In genomic region chr17:67194134-67194533, GRCh38 we compare ENCODE assay signal across 17 cellular contexts. TPM values are rescaled to one million over a fixed set of nuclear protein-coding genes. Genes with fewer than 3 reads are reported as not detected.
A peak's percentile ranks its signal among the peaks of the same experiment; 100 is the strongest.
DNase-seq lines count a peak whose midpoint lies in the region; TF ChIP-seq lines count a peak whose summit lies in the region.
"Had no signal": no experiment of that assay in that cellular context is flagged by ENCODE, and none has a peak within 500 bp of the region (broad histone marks: within the 10 kb centered on the region; RNA-seq: fewer than 3 reads in every experiment).

No MANE protein-coding gene starts in this region.

- H3K36me3 ChIP-seq in hepatocyte (replicated peaks; ENCODE audit: insufficient read depth, low read depth) (no peaks in the 10 kb centered on the region), mammary epithelial cell (ENCODE audit: insufficient read depth, low read length) (peaks cover 10% of the 10 kb centered on the region)

- peak; percentile 84 for DNase-seq in HFFc6
- peak; percentile 39 for DNase-seq in astrocyte of the spinal cord (ENCODE audit: low read depth, low spot score)
- no peak for DNase-seq in hepatocyte (ENCODE audit: low spot score)
- peak; percentile 21 for DNase-seq in stromal cell of bone marrow (ENCODE audit: low read depth)
- no peak for DNase-seq in NCI-H2107 treated with DMSO at 0.1 percent for 48 hours (lab: John Stamatoyannopoulos, UW; ENCODE audit: unreplicated experiment)
- no peak for DNase-seq in NOMO-1 (lab: John Stamatoyannopoulos, UW; ENCODE audit: unreplicated experiment in 2 of 2)
- DNase-seq in mammary epithelial cell: no peak
- DNase-seq in NCI-H2227 treated with DMSO at 0.1 percent for 48 hours (lab: John Stamatoyannopoulos, UW): no peak
- DNase-seq: activated CD4-positive, alpha-beta T cell treated with anti-CD3 and anti-CD28 coated beads, Interleukin-2, amount 50 U/mL, for 48 hours; activated effector memory CD4-positive, alpha-beta T cell treated with Interleukin-2 at 50 U/mL for 16 hours; central memory CD4-positive, alpha-beta T cell; kidney; NCI-H2171; OCI-M1; T-helper 17 cell had no signal

- peak overlapping the region; percentile 50 for H3K4me3 Mint-ChIP-seq in HFFc6
- H3K4me3 Mint-ChIP-seq: neural crest cell, T-helper 17 cell had no signal

- WGBS in hepatocyte (ENCODE audit: low lambda C conversion rate, missing lambda C conversion rate): 73% methylated on average over 2 of the region's 2 CpGs
- WGBS in mammary epithelial cell (ENCODE audit: low coverage, missing lambda C conversion rate): 82% methylated on average over 2 of the region's 2 CpGs

- H3K9me3 ChIP-seq in hepatocyte (ENCODE audit: low read depth) (no peaks in the 10 kb centered on the region), mammary epithelial cell (replicated peaks; ENCODE audit: insufficient read depth, low read length) (no peaks in the 10 kb centered on the region)
- H3K9me3 ChIP-seq: tibial nerve had no signal

- in situ Hi-C loops in astrocyte of the spinal cord (cut with HindIII; ENCODE audit: low sequenced_read_pairs) (no loop called here), mammary epithelial cell (cut with MboI; ENCODE audit: low sequenced_read_pairs in 2 of 2) (no loop called here)

- no peaks in the 10 kb centered on the region for H4K20me1 ChIP-seq in hepatocyte (ENCODE audit: insufficient read depth, poor library complexity, severe bottlenecking)
- H4K20me1 ChIP-seq in mammary epithelial cell (ENCODE audit: insufficient read depth, low read length): no peaks in the 10 kb centered on the region

- no peaks in the 10 kb centered on the region for H3K4me1 ChIP-seq in hepatocyte (ENCODE audit: insufficient read depth)
- no peaks in the 10 kb centered on the region for H3K4me1 ChIP-seq in mammary epithelial cell (ENCODE audit: insufficient read depth, low read length)

- H3K27me3 Mint-ChIP-seq in HFFc6 (ENCODE audit: insufficient read depth): no peaks in the 10 kb centered on the region
- H3K27me3 Mint-ChIP-seq: T-helper 17 cell had no signal

- intact Hi-C loops in mammary epithelial cell (cut with micrococcal nuclease): no loop called here

- H3K27me3 ChIP-seq in hepatocyte (no peaks in the 10 kb centered on the region), mammary epithelial cell (ENCODE audit: insufficient read depth, low read length) (no peaks in the 10 kb centered on the region)
- H3K27me3 ChIP-seq: tibial nerve had no signal

- peaks cover 24% of the 10 kb centered on the region for H3K36me3 Mint-ChIP-seq in HFFc6 (ENCODE audit: low read depth)

- H3K9ac ChIP-seq in mammary epithelial cell (ENCODE audit: insufficient read depth, low read length): no peak overlapping the region

- H3K79me2 ChIP-seq in hepatocyte (peaks cover 14% of the 10 kb centered on the region), mammary epithelial cell (ENCODE audit: insufficient read depth, low read length) (peaks cover 2% of the 10 kb centered on the region)

- CTCF ChIA-PET in mammary epithelial cell (lab: Charles Lee; ENCODE audit: low non-redundant PET): no interaction called here

- H3K27ac Mint-ChIP-seq in HFFc6: peak overlapping the region; percentile 95
- H3K27ac Mint-ChIP-seq: T-helper 17 cell had no signal

- dilution Hi-C loops in mammary epithelial cell (cut with HindIII; ENCODE audit: low sequenced_read_pairs): no loop called here

- peaks cover 26% of the 10 kb centered on the region for H3K4me1 Mint-ChIP-seq in HFFc6 (ENCODE audit: low read depth)
- H3K4me1 Mint-ChIP-seq: neural crest cell had no signal

- H3K9me2 ChIP-seq in hepatocyte (replicated peaks; ENCODE audit: insufficient read depth): no peaks in the 10 kb centered on the region

- H3K27ac ChIP-seq in hepatocyte (peak overlapping the region; percentile 18), mammary epithelial cell (ENCODE audit: insufficient read depth, low read depth, low read length) (no peak overlapping the region)
- H3K27ac ChIP-seq: tibial nerve had no signal

- no peak overlapping the region for H3K4me3 ChIP-seq in astrocyte of the spinal cord (ENCODE audit: low read depth, low read length)
- H3K4me3 ChIP-seq in hepatocyte: no peak overlapping the region
- no peak overlapping the region for H3K4me3 ChIP-seq in mammary epithelial cell (replicated peaks in 1 of 3; ENCODE audit: insufficient read depth in 1 of 3, low read depth in 2 of 3, low read length in 3 of 3)
- H3K4me3 ChIP-seq: tibial nerve had no signal

- BruUV-seq in mammary epithelial cell (replicated peaks; lab: Mats Ljungman, UMichigan): no TSS peak

- no peak for TF ChIP-seq CTCF in HFFc6 (IDR thresholded peaks at IDR 0.05)
- TF ChIP-seq CTCF in astrocyte of the spinal cord (IDR thresholded peaks at IDR 0.05; ENCODE audit: low read depth, low read length): no peak
- no peak for TF ChIP-seq CTCF in hepatocyte (IDR thresholded peaks at IDR 0.05; ENCODE audit: poor library complexity)
- no peak for TF ChIP-seq CTCF in mammary epithelial cell (conservative IDR thresholded peaks at IDR 0.05 in 1 of 2, IDR thresholded peaks at IDR 0.05 in 1 of 2; ENCODE audit: extremely low read depth in 1 of 2, insufficient read depth in 1 of 2, low read depth in 1 of 2, low read length in 2 of 2)

- no peaks in the 10 kb centered on the region for H3K9me3 Mint-ChIP-seq in HFFc6
- H3K9me3 Mint-ChIP-seq: neural crest cell had no signal

- H3K4me2 ChIP-seq in hepatocyte (no peak overlapping the region), mammary epithelial cell (ENCODE audit: insufficient read depth, low read depth, low read length) (no peak overlapping the region)

- no peak overlapping the region for H2AFZ ChIP-seq in hepatocyte
- H2AFZ ChIP-seq in mammary epithelial cell (ENCODE audit: low read depth, low read length): no peak overlapping the region

RNA-seq across cellular contexts. Expression of gene HELZ, which starts 50.9 kb away (rescaled TPM):
- 10 to 100 TPM; 36.0 to 46.2 (median 38.4) TPM for total RNA-seq in HFFc6 (2021; fragmentation: NEBNext Ultra II Directional; extraction: Animal tissue kit (Norgen Biotek cat#: 25700))
- total RNA-seq in hepatocyte (47.1 and 77.2 TPM in 2 replicates), mammary epithelial cell (10 to 100 TPM; 51.3 to 62.5 TPM)
- polyA plus RNA-seq in hepatocyte (32.7 and 34.1 TPM in 2 replicates), mammary epithelial cell (11.9 TPM)
- 38.6 TPM for polyA minus RNA-seq in mammary epithelial cell

Comparison
In these comparisons a context has a peak if more than half of its experiments do, and no peak if none do; other contexts are left out.
1. DNase-seq: peak in HFFc6 (single experiment), astrocyte of the spinal cord (single experiment) and stromal cell of bone marrow (single experiment); none in hepatocyte (single experiment), NCI-H2107 treated with DMSO at 0.1 percent for 48 hours (single experiment), NOMO-1 (0 of 2), mammary epithelial cell (single experiment) and NCI-H2227 treated with DMSO at 0.1 percent for 48 hours (single experiment).